19 cellular contexts compared by ENCODE assay signal in the genomic region with DNA sequence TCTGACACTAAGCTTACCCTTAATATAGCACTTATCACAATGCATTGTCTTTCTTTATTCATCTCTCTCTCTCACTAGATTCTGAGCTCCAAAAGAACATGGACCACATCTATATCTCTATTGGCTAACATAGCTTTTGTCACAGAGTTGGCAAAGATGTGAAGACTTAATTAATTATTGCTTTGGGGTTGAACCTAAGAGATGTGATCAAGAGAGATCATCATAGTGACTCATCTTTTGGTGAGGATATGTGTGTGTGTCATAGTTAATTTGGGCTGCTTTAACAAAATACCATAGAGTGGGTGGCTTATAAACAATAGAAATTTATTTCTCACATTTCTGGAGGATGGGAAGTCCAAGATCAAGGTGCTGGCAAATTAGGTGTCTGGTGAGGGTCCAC.
DNase-seq lines count a peak whose midpoint lies in the region; ATAC-seq and TF ChIP-seq lines count a peak whose summit lies in the region.
"Had no signal": no experiment of that assay in that cellular context is flagged by ENCODE, and none has a peak within 500 bp of the region (broad histone marks: within the 10 kb centered on the region; RNA-seq: fewer than 3 reads in every experiment).

No MANE protein-coding gene starts in this region.

- no peaks in the 10 kb centered on the region for H3K27me3 ChIP-seq in foreskin keratinocyte
- no peaks in the 10 kb centered on the region for H3K27me3 ChIP-seq in mesenchymal stem cell (ENCODE audit: control insufficient read depth in 1 of 2, insufficient read depth in 1 of 2, low read length in 2 of 2)
- H3K27me3 ChIP-seq: BE2C, BLaER1 had no signal

- ATAC-seq in foreskin keratinocyte = peak; percentile 44
- ATAC-seq in mucosa of descending colon = no peak
- ATAC-seq in HG03571 (IDR thresholded peaks at IDR 0.05; ENCODE audit: unreplicated experiment) = no peak
- ATAC-seq: CD8-positive, alpha-beta T cell had no signal

- no peak overlapping the region for H3K18ac ChIP-seq in mesenchymal stem cell (ENCODE audit: low read depth in 1 of 2, low read length in 2 of 2)

- H3K9me3 ChIP-seq in mesenchymal stem cell (ENCODE audit: control insufficient read depth, low read length) (no peaks in the 10 kb centered on the region), mucosa of descending colon (no peaks in the 10 kb centered on the region)
- H3K9me3 ChIP-seq: BE2C, BLaER1, Caco-2 had no signal

- H3K14ac ChIP-seq in mesenchymal stem cell (ENCODE audit: low read length in 2 of 2) = no peak overlapping the region

- H3K4ac ChIP-seq in mesenchymal stem cell (ENCODE audit: low read depth in 1 of 2, low read length in 2 of 2) = no peak overlapping the region

- H3K4me3 ChIP-seq in epithelial cell of proximal tubule (ENCODE audit: low read depth, low read length) (no peak overlapping the region), mesenchymal stem cell (ENCODE audit: insufficient read depth in 1 of 2, low read depth in 1 of 2, low read length in 2 of 2) (no peak overlapping the region), mucosa of descending colon (no peak overlapping the region)
- H3K4me3 ChIP-seq: BLaER1 had no signal

- TF ChIP-seq CTCF in epithelial cell of proximal tubule (conservative IDR thresholded peaks at IDR 0.05; ENCODE audit: low read depth, low read length) = no peak
- no peak for TF ChIP-seq CTCF in foreskin keratinocyte (conservative IDR thresholded peaks at IDR 0.05)
- no peak for TF ChIP-seq CTCF in mucosa of descending colon (IDR thresholded peaks at IDR 0.05)

- H2AK5ac ChIP-seq in mesenchymal stem cell (ENCODE audit: low read length, severe bottlenecking) = no peak overlapping the region

- no peak overlapping the region for H3K9ac ChIP-seq in mesenchymal stem cell (ENCODE audit: low read length)
- H3K9ac ChIP-seq: BLaER1 had no signal

- no peak overlapping the region for H4K8ac ChIP-seq in mesenchymal stem cell (ENCODE audit: low read length)

- no peak overlapping the region for H2BK120ac ChIP-seq in mesenchymal stem cell (ENCODE audit: low read depth, low read length)

- H2BK15ac ChIP-seq in mesenchymal stem cell (ENCODE audit: low read depth, poor library complexity, severe bottlenecking) = no peak overlapping the region

- H2BK12ac ChIP-seq in mesenchymal stem cell (ENCODE audit: low read length in 2 of 2) = no peak overlapping the region

- H3K79me1 ChIP-seq in mesenchymal stem cell (replicated peaks; ENCODE audit: low read length, poor library complexity, severe bottlenecking) = no peaks in the 10 kb centered on the region

- peak; percentile 26 for DNase-seq in epithelial cell of proximal tubule (ENCODE audit: low read depth)
- DNase-seq in foreskin keratinocyte = no peak
- DNase-seq in kidney tubule cell (ENCODE audit: low spot score) = peak; percentile 62
- DNase-seq in renal cortical epithelial cell (ENCODE audit: low read depth) = peak; percentile 63
- no peak for DNase-seq in mesenchymal stem cell
- no peak for DNase-seq in mucosa of descending colon
- DNase-seq in stimulated activated CD8-positive, alpha-beta memory T cell treated with anti-CD3 and anti-CD28 coated beads, Interleukin-4, amount 100 ng/mL, for 48 hours = no peak
- DNase-seq: 8988T; ACHN; BE2C; C1 segment of cervical spinal cord; Caco-2; Calu3; CD4-positive, alpha-beta T cell; CD8-positive, alpha-beta T cell; DMS79 treated with DMSO at 0.1 percent for 48 hours; GF-D8 had no signal

- no peak overlapping the region for H3K23ac ChIP-seq in mesenchymal stem cell (ENCODE audit: low read length in 2 of 2)

- no peak overlapping the region for H2BK5ac ChIP-seq in mesenchymal stem cell (ENCODE audit: low read depth, low read length, poor library complexity, severe bottlenecking)

- no peaks in the 10 kb centered on the region for H3K4me1 ChIP-seq in foreskin keratinocyte
- H3K4me1 ChIP-seq in mesenchymal stem cell (ENCODE audit: control insufficient read depth, insufficient read depth, low read depth, low read length) = no peaks in the 10 kb centered on the region
- no peaks in the 10 kb centered on the region for H3K4me1 ChIP-seq in mucosa of descending colon (ENCODE audit: low read depth)
- H3K4me1 ChIP-seq: BE2C, BLaER1, Caco-2 had no signal

- no peak overlapping the region for H2AFZ ChIP-seq in mesenchymal stem cell (ENCODE audit: low read depth, low read length)

- H3K27ac ChIP-seq in foreskin keratinocyte (no peak overlapping the region), mesenchymal stem cell (ENCODE audit: low read length, poor library complexity, severe bottlenecking) (no peak overlapping the region)
- H3K27ac ChIP-seq: BLaER1 had no signal

- no peak overlapping the region for H4K91ac ChIP-seq in mesenchymal stem cell (ENCODE audit: low read length)

- H3K36me3 ChIP-seq in mesenchymal stem cell (ENCODE audit: control insufficient read depth in 1 of 2, insufficient read depth in 2 of 2, low read depth in 1 of 2, low read length in 2 of 2) = no peaks in the 10 kb centered on the region
- no peaks in the 10 kb centered on the region for H3K36me3 ChIP-seq in mucosa of descending colon (ENCODE audit: low read depth)
- H3K36me3 ChIP-seq: BE2C, BLaER1 had no signal

- intact Hi-C loops in mucosa of descending colon (cut with DNase I, micrococcal nuclease) = no loop called here

- no peak overlapping the region for H3K4me2 ChIP-seq in mesenchymal stem cell (ENCODE audit: low read length, poor library complexity, severe bottlenecking)
- H3K4me2 ChIP-seq: BLaER1 had no signal

Comparison
In these comparisons a context has a peak if more than half of its experiments do, and no peak if none do; other contexts are left out.
1. DNase-seq: peak in epithelial cell of proximal tubule (single experiment), kidney tubule cell (single experiment) and renal cortical epithelial cell (single experiment); none in foreskin keratinocyte (0 of 2), mesenchymal stem cell (single experiment), mucosa of descending colon (0 of 3) and stimulated activated CD8-positive, alpha-beta memory T cell treated with anti-CD3 and anti-CD28 coated beads, Interleukin-4, amount 100 ng/mL, for 48 hours (single experiment).